Comparison of ENCODE assay signal across 2 cellular contexts in the genomic region with DNA sequence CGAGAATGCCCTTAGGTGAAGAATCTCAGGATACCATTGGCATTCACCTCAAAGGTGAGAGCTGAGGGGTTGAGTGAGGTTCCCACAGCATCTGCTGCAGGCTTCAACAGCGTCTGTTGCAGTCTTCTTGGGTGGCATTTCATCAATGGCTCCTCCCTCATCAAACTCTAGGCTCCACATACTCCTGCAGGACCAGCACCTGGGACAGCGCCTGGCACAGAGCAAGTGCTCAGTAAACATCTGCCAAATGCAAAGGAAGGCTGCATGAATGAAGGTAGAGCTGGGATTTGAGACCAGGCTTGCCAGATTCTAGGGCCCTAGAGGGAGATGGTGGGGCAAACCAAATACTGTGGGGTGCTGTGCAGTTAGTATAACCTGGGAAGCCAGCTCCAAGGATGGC.
TF ChIP-seq lines count a peak whose summit lies in the region.

No MANE protein-coding gene starts in this region.

TF ChIP-seq in A549, 52 proteins besides CTCF, POLR2A, EP300 and RAD21 (continued from another document):
- TF ChIP-seq REST (IDR thresholded peaks at IDR 0.05): peak; percentile 68
- TF ChIP-seq MAFK (IDR thresholded peaks at IDR 0.05; ENCODE audit: partially characterized antibody): no peak

TF ChIP-seq in GM23338, 12 proteins besides CTCF, POLR2A, EP300 and RAD21 (continued from another document):
- TF ChIP-seq REST (IDR thresholded peaks at IDR 0.05; ENCODE audit: unreplicated experiment) (peak; percentile 82), EZH2phosphoT487 (IDR thresholded peaks at IDR 0.05; ENCODE audit: unreplicated experiment) (no peak), JUNB (IDR thresholded peaks at IDR 0.05; ENCODE audit: unreplicated experiment) (no peak)
- TF ChIP-seq, protein P1, sequence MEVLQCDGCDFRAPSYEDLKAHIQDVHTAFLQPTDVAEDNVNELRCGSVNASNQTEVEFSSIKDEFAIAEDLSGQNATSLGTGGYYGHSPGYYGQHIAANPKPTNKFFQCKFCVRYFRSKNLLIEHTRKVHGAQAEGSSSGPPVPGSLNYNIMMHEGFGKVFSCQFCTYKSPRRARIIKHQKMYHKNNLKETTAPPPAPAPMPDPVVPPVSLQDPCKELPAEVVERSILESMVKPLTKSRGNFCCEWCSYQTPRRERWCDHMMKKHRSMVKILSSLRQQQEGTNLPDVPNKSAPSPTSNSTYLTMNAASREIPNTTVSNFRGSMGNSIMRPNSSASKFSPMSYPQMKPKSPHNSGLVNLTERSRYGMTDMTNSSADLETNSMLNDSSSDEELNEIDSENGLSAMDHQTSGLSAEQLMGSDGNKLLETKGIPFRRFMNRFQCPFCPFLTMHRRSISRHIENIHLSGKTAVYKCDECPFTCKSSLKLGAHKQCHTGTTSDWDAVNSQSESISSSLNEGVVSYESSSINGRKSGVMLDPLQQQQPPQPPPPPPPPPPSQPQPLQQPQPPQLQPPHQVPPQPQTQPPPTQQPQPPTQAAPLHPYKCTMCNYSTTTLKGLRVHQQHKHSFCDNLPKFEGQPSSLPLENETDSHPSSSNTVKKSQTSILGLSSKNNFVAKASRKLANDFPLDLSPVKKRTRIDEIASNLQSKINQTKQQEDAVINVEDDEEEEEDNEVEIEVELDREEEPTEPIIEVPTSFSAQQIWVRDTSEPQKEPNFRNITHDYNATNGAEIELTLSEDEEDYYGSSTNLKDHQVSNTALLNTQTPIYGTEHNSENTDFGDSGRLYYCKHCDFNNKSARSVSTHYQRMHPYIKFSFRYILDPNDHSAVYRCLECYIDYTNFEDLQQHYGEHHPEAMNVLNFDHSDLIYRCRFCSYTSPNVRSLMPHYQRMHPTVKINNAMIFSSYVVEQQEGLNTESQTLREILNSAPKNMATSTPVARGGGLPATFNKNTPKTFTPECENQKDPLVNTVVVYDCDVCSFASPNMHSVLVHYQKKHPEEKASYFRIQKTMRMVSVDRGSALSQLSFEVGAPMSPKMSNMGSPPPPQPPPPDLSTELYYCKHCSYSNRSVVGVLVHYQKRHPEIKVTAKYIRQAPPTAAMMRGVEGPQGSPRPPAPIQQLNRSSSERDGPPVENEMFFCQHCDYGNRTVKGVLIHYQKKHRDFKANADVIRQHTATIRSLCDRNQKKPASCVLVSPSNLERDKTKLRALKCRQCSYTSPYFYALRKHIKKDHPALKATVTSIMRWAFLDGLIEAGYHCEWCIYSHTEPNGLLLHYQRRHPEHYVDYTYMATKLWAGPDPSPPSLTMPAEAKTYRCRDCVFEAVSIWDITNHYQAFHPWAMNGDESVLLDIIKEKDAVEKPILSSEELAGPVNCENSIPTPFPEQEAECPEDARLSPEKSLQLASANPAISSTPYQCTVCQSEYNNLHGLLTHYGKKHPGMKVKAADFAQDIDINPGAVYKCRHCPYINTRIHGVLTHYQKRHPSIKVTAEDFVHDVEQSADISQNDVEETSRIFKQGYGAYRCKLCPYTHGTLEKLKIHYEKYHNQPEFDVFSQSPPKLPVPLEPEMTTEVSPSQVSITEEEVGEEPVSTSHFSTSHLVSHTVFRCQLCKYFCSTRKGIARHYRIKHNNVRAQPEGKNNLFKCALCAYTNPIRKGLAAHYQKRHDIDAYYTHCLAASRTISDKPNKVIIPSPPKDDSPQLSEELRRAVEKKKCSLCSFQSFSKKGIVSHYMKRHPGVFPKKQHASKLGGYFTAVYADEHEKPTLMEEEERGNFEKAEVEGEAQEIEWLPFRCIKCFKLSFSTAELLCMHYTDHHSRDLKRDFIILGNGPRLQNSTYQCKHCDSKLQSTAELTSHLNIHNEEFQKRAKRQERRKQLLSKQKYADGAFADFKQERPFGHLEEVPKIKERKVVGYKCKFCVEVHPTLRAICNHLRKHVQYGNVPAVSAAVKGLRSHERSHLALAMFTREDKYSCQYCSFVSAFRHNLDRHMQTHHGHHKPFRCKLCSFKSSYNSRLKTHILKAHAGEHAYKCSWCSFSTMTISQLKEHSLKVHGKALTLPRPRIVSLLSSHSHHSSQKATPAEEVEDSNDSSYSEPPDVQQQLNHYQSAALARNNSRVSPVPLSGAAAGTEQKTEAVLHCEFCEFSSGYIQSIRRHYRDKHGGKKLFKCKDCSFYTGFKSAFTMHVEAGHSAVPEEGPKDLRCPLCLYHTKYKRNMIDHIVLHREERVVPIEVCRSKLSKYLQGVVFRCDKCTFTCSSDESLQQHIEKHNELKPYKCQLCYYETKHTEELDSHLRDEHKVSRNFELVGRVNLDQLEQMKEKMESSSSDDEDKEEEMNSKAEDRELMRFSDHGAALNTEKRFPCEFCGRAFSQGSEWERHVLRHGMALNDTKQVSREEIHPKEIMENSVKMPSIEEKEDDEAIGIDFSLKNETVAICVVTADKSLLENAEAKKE (CRISPR knock-in tag; IDR thresholded peaks at IDR 0.05): no peak
